ENCODE assay signal across 27 cellular contexts in the genomic region with DNA sequence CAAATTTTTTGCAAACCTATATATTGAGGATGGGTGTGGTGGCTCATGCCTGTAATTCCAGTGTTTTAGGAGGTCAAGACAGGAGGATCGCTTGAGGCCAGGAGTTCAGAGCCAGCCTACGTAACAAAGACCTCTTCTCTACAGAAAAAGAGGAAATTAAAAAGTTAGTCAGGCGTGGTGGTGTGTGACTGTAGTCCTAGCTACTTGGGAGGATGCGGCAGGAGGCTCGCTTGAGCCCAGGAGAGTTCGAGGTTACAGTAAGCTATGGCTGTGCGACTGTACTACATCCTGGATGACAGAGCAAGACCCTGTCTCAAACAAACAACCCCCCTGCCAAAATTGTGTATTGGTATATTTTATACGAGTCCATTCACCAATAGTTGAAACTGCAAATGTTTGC.
A peak's percentile ranks its signal among the peaks of the same experiment; 100 is the strongest.
DNase-seq lines count a peak whose midpoint lies in the region; ATAC-seq and TF ChIP-seq lines count a peak whose summit lies in the region.
"Had no signal": no experiment of that assay in that cellular context is flagged by ENCODE, and none has a peak within 500 bp of the region (broad histone marks: within the 10 kb centered on the region; RNA-seq: fewer than 3 reads in every experiment).

No MANE protein-coding gene starts in this region.

- DNase-seq in Karpas-422 (peak; percentile 49), kidney tubule cell (ENCODE audit: low spot score) (peak; percentile 9), mesothelial cell of epicardium (ENCODE audit: low spot score in 2 of 2, unreplicated experiment in 2 of 2) (no peak), DMS79 (lab: John Stamatoyannopoulos, UW) (no peak)
- no peak for DNase-seq in stimulated activated naive B cell treated with anti-CD40 and anti-IgM and Interleukin-4, amounts not matched to agents 10 μg/mL and 1 μg/mL and 100 μg/mL, for 72 hours
- DNase-seq: AML-193; C1 segment of cervical spinal cord; Caco-2; CD8-positive, alpha-beta T cell; EL; GDM1; HCEC 1CT; MV-4-11; NCI-H1694; NCI-H2081; NCI-H2171; NCI-H226; NCI-H510A; NCI-H69; SHP77 had no signal

- H3K27me3 ChIP-seq in Karpas-422 (ENCODE audit: low read length), result no peaks in the 10 kb centered on the region

- no peaks in the 10 kb centered on the region for H4K20me1 ChIP-seq in Karpas-422 (ENCODE audit: insufficient read depth, low read depth, low read length)

- H3K36me3 ChIP-seq in Karpas-422 (ENCODE audit: insufficient read depth, low read length), result no peaks in the 10 kb centered on the region

- H3K4me2 ChIP-seq in Karpas-422 (ENCODE audit: low read depth, low read length, poor library complexity, severe bottlenecking), result no peak overlapping the region
- H3K4me2 ChIP-seq: A549 had no signal

- H3K4me1 Mint-ChIP-seq in stimulated activated naive B cell treated with anti-CD40 and anti-IgM and Interleukin-4, amounts not matched to agents 10 μg/mL and 1 μg/mL and 100 μg/mL, for 72 hours, result peaks cover 1 to 6% of the 10 kb centered on the region in 2 donors
- peaks cover 7% of the 10 kb centered on the region for H3K4me1 Mint-ChIP-seq in mesothelial cell of epicardium

- no peaks in the 10 kb centered on the region for H3K9me3 ChIP-seq in Karpas-422 (ENCODE audit: low read length)
- H3K9me3 ChIP-seq: A549, Caco-2 had no signal

- H3K9me3 Mint-ChIP-seq in stimulated activated naive B cell treated with anti-CD40 and anti-IgM and Interleukin-4, amounts not matched to agents 10 μg/mL and 1 μg/mL and 100 μg/mL, for 72 hours, result peaks cover 0 to 4% of the 10 kb centered on the region in 2 donors
- no peaks in the 10 kb centered on the region for H3K9me3 Mint-ChIP-seq in mesothelial cell of epicardium
- H3K9me3 Mint-ChIP-seq: CD8-positive, alpha-beta T cell had no signal

- no peaks in the 10 kb centered on the region for H3K79me2 ChIP-seq in Karpas-422 (ENCODE audit: low read length)

- peak; percentile 70 for ATAC-seq in GM19351 (IDR thresholded peaks at IDR 0.05; ENCODE audit: unreplicated experiment)
- peak; percentile 51 to 68 for ATAC-seq in stimulated activated naive B cell treated with anti-CD40 and anti-IgM and Interleukin-4, amounts not matched to agents 10 μg/mL and 1 μg/mL and 100 μg/mL, for 72 hours (replicated peaks)
- ATAC-seq in HG02981 (IDR thresholded peaks at IDR 0.05; ENCODE audit: unreplicated experiment), result no peak
- ATAC-seq: A549; CD8-positive, alpha-beta T cell; HepG2; K562; Panc1 had no signal

- no peak overlapping the region for H3K27ac ChIP-seq in Karpas-422 (ENCODE audit: low read length)
- H3K27ac ChIP-seq: A549, RWPE1 had no signal

- H3K9ac ChIP-seq in Karpas-422 (ENCODE audit: low read length), result no peak overlapping the region

- peaks cover 0 to 3% of the 10 kb centered on the region in 2 donors for H3K36me3 Mint-ChIP-seq in stimulated activated naive B cell treated with anti-CD40 and anti-IgM and Interleukin-4, amounts not matched to agents 10 μg/mL and 1 μg/mL and 100 μg/mL, for 72 hours
- H3K36me3 Mint-ChIP-seq in mesothelial cell of epicardium, result no peaks in the 10 kb centered on the region
- H3K36me3 Mint-ChIP-seq: CD8-positive, alpha-beta T cell had no signal

- H3K4me3 Mint-ChIP-seq in stimulated activated naive B cell treated with anti-CD40 and anti-IgM and Interleukin-4, amounts not matched to agents 10 μg/mL and 1 μg/mL and 100 μg/mL, for 72 hours, result no peak overlapping the region
- no peak overlapping the region for H3K4me3 Mint-ChIP-seq in mesothelial cell of epicardium
- H3K4me3 Mint-ChIP-seq: CD8-positive, alpha-beta T cell had no signal

- no peak overlapping the region for H2AFZ ChIP-seq in Karpas-422 (ENCODE audit: low read length)

- no peaks in the 10 kb centered on the region for H3K9me2 ChIP-seq in Karpas-422 (replicated peaks; ENCODE audit: insufficient read depth, low read length)

- TF ChIP-seq CTCF in mesothelial cell of epicardium (IDR thresholded peaks at IDR 0.05; ENCODE audit: unreplicated experiment), result no peak

- no peak overlapping the region for H3K27ac Mint-ChIP-seq in stimulated activated naive B cell treated with anti-CD40 and anti-IgM and Interleukin-4, amounts not matched to agents 10 μg/mL and 1 μg/mL and 100 μg/mL, for 72 hours
- no peak overlapping the region for H3K27ac Mint-ChIP-seq in mesothelial cell of epicardium
- H3K27ac Mint-ChIP-seq: CD8-positive, alpha-beta T cell had no signal

- H3K4me3 ChIP-seq in Karpas-422 (ENCODE audit: low read length), result no peak overlapping the region
- H3K4me3 ChIP-seq: A549, K562 had no signal

- H3K27me3 Mint-ChIP-seq in stimulated activated naive B cell treated with anti-CD40 and anti-IgM and Interleukin-4, amounts not matched to agents 10 μg/mL and 1 μg/mL and 100 μg/mL, for 72 hours, result no peaks in the 10 kb centered on the region
- no peaks in the 10 kb centered on the region for H3K27me3 Mint-ChIP-seq in mesothelial cell of epicardium (ENCODE audit: low read depth)

- H3K4me1 ChIP-seq in Karpas-422 (ENCODE audit: low read length), result peaks cover 3% of the 10 kb centered on the region
- H3K4me1 ChIP-seq: Caco-2 had no signal

Comparison
In these comparisons a context has a peak if more than half of its experiments do, and no peak if none do; other contexts are left out.
1. DNase-seq: peak in Karpas-422 (single experiment) and kidney tubule cell (single experiment); none in stimulated activated naive B cell treated with anti-CD40 and anti-IgM and Interleukin-4, amounts not matched to agents 10 μg/mL and 1 μg/mL and 100 μg/mL, for 72 hours (single experiment), mesothelial cell of epicardium (0 of 2) and DMS79 (single experiment).